Comparison of ENCODE assay signal across 17 cellular contexts in genomic region chr1:186700688-186701087, GRCh38. TPM values are rescaled to one million over a fixed set of nuclear protein-coding genes. Genes with fewer than 3 reads are reported as not detected.
DNase-seq lines count a peak whose midpoint lies in the region; ATAC-seq lines count a peak whose summit lies in the region.
"Had no signal": no experiment of that assay in that cellular context is flagged by ENCODE, and none has a peak within 500 bp of the region (broad histone marks: within the 10 kb centered on the region; RNA-seq: fewer than 3 reads in every experiment).

No MANE protein-coding gene starts in this region.

- H3K27ac Mint-ChIP-seq in activated T-cell treated with anti-CD3 and anti-CD28 coated beads, Interleukin-2, amount 50 U/mL, for 72 hours = peak overlapping the region; percentile 89
- no peak overlapping the region for H3K27ac Mint-ChIP-seq in activated T-helper 17 cell treated with anti-CD3 and anti-CD28 coated beads, Interleukin-2, amount 50 U/mL, for 72 hours
- H3K27ac Mint-ChIP-seq in stimulated activated effector memory CD8-positive, alpha-beta T cell treated with anti-CD3 and anti-CD28 coated beads, Interleukin-12 subunit alpha, Interleukin-12 subunit beta, amount 100 ng/mL, for 72 hours = no peak overlapping the region
- H3K27ac Mint-ChIP-seq: CD14-positive monocyte; CD4-positive, alpha-beta T cell; CD8-positive, alpha-beta memory T cell had no signal

- H3K4me3 Mint-ChIP-seq in activated T-cell treated with anti-CD3 and anti-CD28 coated beads, Interleukin-2, amount 50 U/mL, for 72 hours = no peak overlapping the region
- no peak overlapping the region for H3K4me3 Mint-ChIP-seq in activated T-helper 17 cell treated with anti-CD3 and anti-CD28 coated beads, Interleukin-2, amount 50 U/mL, for 72 hours
- no peak overlapping the region for H3K4me3 Mint-ChIP-seq in stimulated activated effector memory CD8-positive, alpha-beta T cell treated with anti-CD3 and anti-CD28 coated beads, Interleukin-12 subunit alpha, Interleukin-12 subunit beta, amount 100 ng/mL, for 72 hours
- H3K4me3 Mint-ChIP-seq: CD14-positive monocyte; CD4-positive, alpha-beta T cell; CD8-positive, alpha-beta memory T cell had no signal

- ATAC-seq in activated T-cell treated with anti-CD3 and anti-CD28 coated beads, Interleukin-2, amount 50 U/mL, for 72 hours (replicated peaks in 1 of 2) = peak; percentile 62 to 75
- ATAC-seq in activated T-helper 17 cell treated with anti-CD3 and anti-CD28 coated beads, Interleukin-2, amount 50 U/mL, for 72 hours (replicated peaks) = peak; percentile 28
- ATAC-seq in stimulated activated effector memory CD8-positive, alpha-beta T cell treated with anti-CD3 and anti-CD28 coated beads, Interleukin-12 subunit alpha, Interleukin-12 subunit beta, amount 100 ng/mL, for 72 hours = peak; percentile 57
- no peak for ATAC-seq in GM19324 (IDR thresholded peaks at IDR 0.05; ENCODE audit: low FRiP score, unreplicated experiment)

- no peak for DNase-seq in activated T-cell treated with anti-CD3 and anti-CD28 coated beads, Interleukin-2, amount 50 U/mL, for 72 hours
- no peak for DNase-seq in activated T-cell treated with anti-CD3 and anti-CD28 coated beads, Interleukin-2, amount 50 U/mL, for 1 hour
- DNase-seq in stimulated activated effector memory CD8-positive, alpha-beta T cell treated with anti-CD3 and anti-CD28 coated beads, Interleukin-12 subunit alpha, Interleukin-12 subunit beta, amount 100 ng/mL, for 72 hours (ENCODE audit: low spot score in 2 of 2) = no peak
- no peak for DNase-seq in NCI-H2081 treated with DMSO at 0.1 percent for 48 hours (lab: John Stamatoyannopoulos, UW)
- DNase-seq: ACHN; AML-193; BE2C; CD4-positive, alpha-beta T cell; CD8-positive, alpha-beta memory T cell; DMS53; DMS79 treated with DMSO at 0.1 percent for 48 hours; GF-D8; GOT3 had no signal

- H3K36me3 Mint-ChIP-seq in activated T-cell treated with anti-CD3 and anti-CD28 coated beads, Interleukin-2, amount 50 U/mL, for 72 hours (ENCODE audit: insufficient read depth in 2 of 2) = no peaks in the 10 kb centered on the region
- H3K36me3 Mint-ChIP-seq in activated T-helper 17 cell treated with anti-CD3 and anti-CD28 coated beads, Interleukin-2, amount 50 U/mL, for 72 hours (ENCODE audit: low read depth) = no peaks in the 10 kb centered on the region
- no peaks in the 10 kb centered on the region for H3K36me3 Mint-ChIP-seq in stimulated activated effector memory CD8-positive, alpha-beta T cell treated with anti-CD3 and anti-CD28 coated beads, Interleukin-12 subunit alpha, Interleukin-12 subunit beta, amount 100 ng/mL, for 72 hours
- H3K36me3 Mint-ChIP-seq: CD14-positive monocyte; CD8-positive, alpha-beta memory T cell had no signal

- peaks cover 7% of the 10 kb centered on the region for H3K27me3 Mint-ChIP-seq in activated T-cell treated with anti-CD3 and anti-CD28 coated beads, Interleukin-2, amount 50 U/mL, for 72 hours (ENCODE audit: low read depth)
- no peaks in the 10 kb centered on the region for H3K27me3 Mint-ChIP-seq in activated T-helper 17 cell treated with anti-CD3 and anti-CD28 coated beads, Interleukin-2, amount 50 U/mL, for 72 hours
- H3K27me3 Mint-ChIP-seq: CD4-positive, alpha-beta T cell; CD8-positive, alpha-beta memory T cell had no signal

- no peaks in the 10 kb centered on the region for H3K9me3 Mint-ChIP-seq in activated T-cell treated with anti-CD3 and anti-CD28 coated beads, Interleukin-2, amount 50 U/mL, for 72 hours
- no peaks in the 10 kb centered on the region for H3K9me3 Mint-ChIP-seq in activated T-helper 17 cell treated with anti-CD3 and anti-CD28 coated beads, Interleukin-2, amount 50 U/mL, for 72 hours
- H3K9me3 Mint-ChIP-seq in stimulated activated effector memory CD8-positive, alpha-beta T cell treated with anti-CD3 and anti-CD28 coated beads, Interleukin-12 subunit alpha, Interleukin-12 subunit beta, amount 100 ng/mL, for 72 hours = no peaks in the 10 kb centered on the region
- H3K9me3 Mint-ChIP-seq: CD14-positive monocyte; CD4-positive, alpha-beta T cell had no signal

- no peaks in the 10 kb centered on the region for H3K4me1 Mint-ChIP-seq in activated T-cell treated with anti-CD3 and anti-CD28 coated beads, Interleukin-2, amount 50 U/mL, for 72 hours (ENCODE audit: low read depth)
- H3K4me1 Mint-ChIP-seq in activated T-helper 17 cell treated with anti-CD3 and anti-CD28 coated beads, Interleukin-2, amount 50 U/mL, for 72 hours = no peaks in the 10 kb centered on the region
- H3K4me1 Mint-ChIP-seq in stimulated activated effector memory CD8-positive, alpha-beta T cell treated with anti-CD3 and anti-CD28 coated beads, Interleukin-12 subunit alpha, Interleukin-12 subunit beta, amount 100 ng/mL, for 72 hours = no peaks in the 10 kb centered on the region
- H3K4me1 Mint-ChIP-seq: CD14-positive monocyte; CD8-positive, alpha-beta memory T cell had no signal

RNA-seq across cellular contexts. Expression of gene PTGS2, which starts 20.5 kb away (rescaled TPM):
- total RNA-seq in activated T-cell treated with anti-CD3 and anti-CD28 coated beads, Interleukin-2, amount 50 U/mL, for 72 hours = 10 to 100 TPM; 10.9 to 32.4 TPM
- 1 to 10 TPM in 1 of 2 donors, under 1 TPM in 1; 0.17 to 1.1 TPM for total RNA-seq in activated T-helper 17 cell treated with anti-CD3 and anti-CD28 coated beads, Interleukin-2, amount 50 U/mL, for 72 hours
- total RNA-seq: G401 had no signal

Comparison
In these comparisons a context has a peak if more than half of its experiments do, and no peak if none do; other contexts are left out.
1. RNA of gene PTGS2, which starts 20.5 kb away (total RNA-seq): 10.9 to 32.4 TPM in activated T-cell treated with anti-CD3 and anti-CD28 coated beads, Interleukin-2, amount 50 U/mL, for 72 hours; 0.17 to 1.1 TPM in activated T-helper 17 cell treated with anti-CD3 and anti-CD28 coated beads, Interleukin-2, amount 50 U/mL, for 72 hours; every median in the first group is over 4 times any median in the second.